Comparison of ENCODE assay signal across 8 cellular contexts in genomic region chr14:72476657-72477499, GRCh38.
A peak's percentile ranks its signal among the peaks of the same experiment; 100 is the strongest.
DNase-seq lines count a peak whose midpoint lies in the region; ATAC-seq and TF ChIP-seq lines count a peak whose summit lies in the region.

No MANE protein-coding gene starts in this region.

- H2AFZ ChIP-seq in PC-9, result no peak overlapping the region

- intact Hi-C loops in PC-9 (cut with micrococcal nuclease; ENCODE audit: unreplicated experiment), result no loop called here

- no peaks in the 10 kb centered on the region for H3K79me2 ChIP-seq in PC-9 (ENCODE audit: low read depth)

- peak overlapping the region; percentile 10 to 88 (median 58) for H3K27ac Mint-ChIP-seq in CD8-positive, alpha-beta memory T cell
- peak overlapping the region; percentile 86 to 93 for H3K27ac Mint-ChIP-seq in effector memory CD8-positive, alpha-beta T cell

- POLR2A ChIA-PET in CD8-positive, alpha-beta memory T cell (lab: Charles Lee), result no interaction called here
- POLR2A ChIA-PET in PC-9 (lab: Charles Lee; ENCODE audit: unreplicated experiment), result no interaction called here

- TF ChIP-seq CTCF in PC-9 (conservative IDR thresholded peaks at IDR 0.05), result no peak

- no peaks in the 10 kb centered on the region for H3K9me3 Mint-ChIP-seq in CD8-positive, alpha-beta memory T cell
- H3K9me3 Mint-ChIP-seq in effector memory CD8-positive, alpha-beta T cell, result no peaks in the 10 kb centered on the region

- H3F3A ChIP-seq in PC-9 (ENCODE audit: insufficient read depth, low read depth), result no peaks in the 10 kb centered on the region

- H3K27me3 Mint-ChIP-seq in CD8-positive, alpha-beta memory T cell, result no peaks in the 10 kb centered on the region
- H3K27me3 Mint-ChIP-seq in effector memory CD8-positive, alpha-beta T cell, result peaks cover 0 to 4% of the 10 kb centered on the region in 2 donors

- peaks cover 36 to 37% (median 37%) of the 10 kb centered on the region in 3 donors for H3K4me1 Mint-ChIP-seq in CD8-positive, alpha-beta memory T cell
- peaks cover 31 to 32% of the 10 kb centered on the region in 2 donors for H3K4me1 Mint-ChIP-seq in effector memory CD8-positive, alpha-beta T cell (ENCODE audit: low read depth in 2 of 2)

- no peak overlapping the region for H3K4me2 ChIP-seq in PC-9

- no peaks in the 10 kb centered on the region for H3K9me2 ChIP-seq in PC-9 (ENCODE audit: insufficient read depth)

- no peaks in the 10 kb centered on the region for H3K36me3 Mint-ChIP-seq in CD8-positive, alpha-beta memory T cell
- no peaks in the 10 kb centered on the region for H3K36me3 Mint-ChIP-seq in effector memory CD8-positive, alpha-beta T cell (ENCODE audit: insufficient read depth)

- no peaks in the 10 kb centered on the region for H3K9me3 ChIP-seq in CD8-positive, alpha-beta memory T cell (ENCODE audit: low read length)
- no peaks in the 10 kb centered on the region for H3K9me3 ChIP-seq in PC-9 (ENCODE audit: insufficient read depth, low read depth)

- no peaks in the 10 kb centered on the region for H4K20me1 ChIP-seq in PC-9 (ENCODE audit: insufficient read depth)

- peak overlapping the region; percentile 18 for H3K4me3 ChIP-seq in CD8-positive, alpha-beta memory T cell (ENCODE audit: low read length)
- no peak overlapping the region for H3K4me3 ChIP-seq in PC-9

- ATAC-seq in GM21360 (IDR thresholded peaks at IDR 0.05; ENCODE audit: unreplicated experiment), result peak; percentile 78
- peak; percentile 68 for ATAC-seq in HG03575 (IDR thresholded peaks at IDR 0.05; ENCODE audit: extremely low read depth, insufficient number of reproducible peaks, low FRiP score, unreplicated experiment)
- ATAC-seq in effector memory CD8-positive, alpha-beta T cell (replicated peaks), result peak; percentile 93

- BruUV-seq in PC-9 (replicated peaks; lab: Mats Ljungman, UMichigan), result no TSS peak

- CTCF ChIA-PET in CD8-positive, alpha-beta memory T cell (lab: Charles Lee), result interaction anchor here (0.6 to 1.0 kb wide), 2 partner anchors 25 to 429 kb away, joined by 3 read pairs; no protein-coding TSS in a partner anchor
- CTCF ChIA-PET in PC-9 (lab: Charles Lee), result no interaction called here

- H3K4me1 ChIP-seq in CD8-positive, alpha-beta memory T cell (ENCODE audit: insufficient read depth, low read length), result peaks cover 28% of the 10 kb centered on the region
- H3K4me1 ChIP-seq in PC-9 (replicated peaks; ENCODE audit: insufficient read depth), result no peaks in the 10 kb centered on the region

- peak; percentile 12 to 56 (median 26) for DNase-seq in CD8-positive, alpha-beta memory T cell
- DNase-seq in activated CD4-positive, alpha-beta T cell treated with anti-CD3 and anti-CD28 coated beads for 24 hours (ENCODE audit: low read depth in 2 of 2), result peak; percentile 29 to 33
- DNase-seq in effector memory CD8-positive, alpha-beta T cell, result peak; percentile 13 to 18 (median 17)
- DNase-seq in renal cortical epithelial cell (ENCODE audit: low read depth) (peak; percentile 100), PC-9 (no peak), NCI-H146 treated with DMSO at 0.1 percent for 48 hours (lab: John Stamatoyannopoulos, UW; ENCODE audit: unreplicated experiment) (no peak)

- no peaks in the 10 kb centered on the region for H3K36me3 ChIP-seq in CD8-positive, alpha-beta memory T cell (ENCODE audit: insufficient read depth, low read length)
- no peaks in the 10 kb centered on the region for H3K36me3 ChIP-seq in PC-9 (ENCODE audit: low read depth)

- no peak overlapping the region for H3K27ac ChIP-seq in CD8-positive, alpha-beta memory T cell (ENCODE audit: low read depth, low read length)
- no peak overlapping the region for H3K27ac ChIP-seq in PC-9

- H3K27me3 ChIP-seq in CD8-positive, alpha-beta memory T cell (ENCODE audit: insufficient read depth, low read length, poor library complexity, severe bottlenecking), result no peaks in the 10 kb centered on the region
- peaks cover 63% of the 10 kb centered on the region for H3K27me3 ChIP-seq in PC-9 (ENCODE audit: insufficient read depth, low read depth)

- peak overlapping the region; percentile 3 to 75 (median 66) for H3K4me3 Mint-ChIP-seq in CD8-positive, alpha-beta memory T cell
- peak overlapping the region; percentile 69 to 70 for H3K4me3 Mint-ChIP-seq in effector memory CD8-positive, alpha-beta T cell

Comparison
In these comparisons a context has a peak if more than half of its experiments do, and no peak if none do; other contexts are left out.
1. DNase-seq: peak in CD8-positive, alpha-beta memory T cell (5 of 5), activated CD4-positive, alpha-beta T cell treated with anti-CD3 and anti-CD28 coated beads for 24 hours (2 of 2), effector memory CD8-positive, alpha-beta T cell (3 of 3) and renal cortical epithelial cell (single experiment); none in PC-9 (0 of 2) and NCI-H146 treated with DMSO at 0.1 percent for 48 hours (single experiment).
2. Peak in every context shown above with its lines, with median percentiles within 50 percentile points of each other: ATAC-seq.